In genomic region chr19:18919086-18919894, GRCh38 we compare ENCODE assay signal across 8 cellular contexts. TPM values are rescaled to one million over a fixed set of nuclear protein-coding genes. Genes with fewer than 3 reads are reported as not detected.
A peak's percentile ranks its signal among the peaks of the same experiment; 100 is the strongest.
DNase-seq lines count a peak whose midpoint lies in the region; TF ChIP-seq lines count a peak whose summit lies in the region.

Gene COPE, minus strand, starts transcription at chr19:18919387. Its CDS starts 39 bp downstream, at chr19:18919348.
Gene DDX49, plus strand, starts transcription at chr19:18919715. Its CDS starts 27 bp downstream, at chr19:18919742.

- peaks cover 12% of the 10 kb centered on the region for H3F3A ChIP-seq in SK-N-SH (replicated peaks; ENCODE audit: insufficient read depth)

- H3K9ac ChIP-seq in SK-N-SH: peak within 1 kb of the TSS; percentile 97

- TF ChIP-seq CTCF in HFFc6 (IDR thresholded peaks at IDR 0.05) (peak; percentile 19; the same call in 1 of the 2 replicates), SK-N-SH (IDR thresholded peaks at IDR 0.05) (no peak)

- peaks cover 37% of the 10 kb centered on the region for H4K20me1 ChIP-seq in SK-N-SH (ENCODE audit: insufficient read depth)

- peak within 1 kb of the TSS; percentile 97 for H3K27ac Mint-ChIP-seq in HFFc6

- CTCF ChIA-PET in SK-N-SH (lab: Yijun Ruan, JAX): interaction anchor here (0.6 to 7.2 kb wide), 12 partner anchors 9 to 330 kb away, joined by 3 to 76 read pairs (median 3); partner anchors contain the start of gene CERS1

- H3K9me2 ChIP-seq in SK-N-SH: no peaks in the 10 kb centered on the region

- peak within 1 kb of the TSS; percentile 74 to 92 for H3K27ac ChIP-seq in SK-N-SH (ENCODE audit: low read depth in 2 of 2, low read length in 1 of 2)

- no peaks in the 10 kb centered on the region for H3K9me3 ChIP-seq in SK-N-SH

- peaks cover 38% of the 10 kb centered on the region for H3K36me3 Mint-ChIP-seq in HFFc6 (ENCODE audit: low read depth)

- under 1% methylated on average over 37 of the region's 71 CpGs for WGBS in SK-N-SH (ENCODE audit: low lambda C conversion rate)

- peaks cover 33% of the 10 kb centered on the region for H3K4me1 Mint-ChIP-seq in HFFc6 (ENCODE audit: low read depth)

- H3K9me3 Mint-ChIP-seq in HFFc6: no peaks in the 10 kb centered on the region; the same call in 1 of the 2 replicates

- no peak for TF ChIP-seq EP300 in SK-N-SH (IDR thresholded peaks at IDR 0.05; ENCODE audit: borderline replicate concordance in 1 of 2, low read depth in 1 of 2, low read length in 1 of 2)

- peak within 1 kb of the TSS; percentile 99 for H3K4me3 Mint-ChIP-seq in HFFc6

- no peak for TF ChIP-seq RAD21 in SK-N-SH (IDR thresholded peaks at IDR 0.05; ENCODE audit: low read length)

- H3K4me2 ChIP-seq in SK-N-SH: peak within 1 kb of the TSS; percentile 89

- peak within 1 kb of the TSS; percentile 89 to 92 for H3K4me3 ChIP-seq in SK-N-SH (ENCODE audit: low read depth in 2 of 2, low read length in 1 of 2)

- peaks cover 23 to 30% of the 10 kb centered on the region in 2 experiments for H3K36me3 ChIP-seq in SK-N-SH (replicated peaks in 1 of 2; ENCODE audit: control insufficient read depth in 1 of 2, insufficient read depth in 2 of 2, low read length in 1 of 2)

- POLR2A ChIA-PET in SK-N-SH (lab: Yijun Ruan, JAX): interaction anchor here (0.5 to 2.7 kb wide), 15 partner anchors 8 to 348 kb away, joined by 3 to 16 read pairs (median 4); partner anchors contain the start of genes CERS1, REX1BD and UBA52

- H3K27me3 ChIP-seq in SK-N-SH (ENCODE audit: insufficient read depth): no peaks in the 10 kb centered on the region

- peaks cover 13% of the 10 kb centered on the region for H3K27me3 Mint-ChIP-seq in HFFc6 (ENCODE audit: insufficient read depth)

- H2AFZ ChIP-seq in SK-N-SH (ENCODE audit: low read depth): peak within 1 kb of the TSS; percentile 68; the same call in 1 of the 2 replicates

- H3K4me1 ChIP-seq in SK-N-SH (ENCODE audit: control insufficient read depth in 1 of 2, insufficient read depth in 2 of 2, low read depth in 1 of 2, low read length in 1 of 2): peaks cover 5 to 12% of the 10 kb centered on the region in 2 experiments; a peak in 2 of 4 replicates

- peaks cover 76% of the 10 kb centered on the region for H3K79me2 ChIP-seq in SK-N-SH (ENCODE audit: insufficient read depth)

- peak; percentile 99 for DNase-seq in GM04503 (ENCODE audit: low read depth)
- peak; percentile 100 for DNase-seq in HFFc6
- DNase-seq in NCI-H1048 (lab: John Stamatoyannopoulos, UW): peak; percentile 96
- peak; percentile 98 for DNase-seq in SK-N-SH
- peak; percentile 97 for DNase-seq in activated naive CD4-positive, alpha-beta T cell treated with anti-CD3 and anti-CD28 coated beads, Interleukin-2, amount 50 U/mL, for 16 hours
- DNase-seq in germinal center (ENCODE audit: low spot score): peak; percentile 100
- DNase-seq in non-pigmented ciliary epithelial cell (ENCODE audit: low read depth): peak; percentile 99
- peak; percentile 100 for DNase-seq in superior temporal gyrus (ENCODE audit: extremely low spot score)

TF ChIP-seq in SK-N-SH, 30 proteins besides CTCF, POLR2A, EP300 and RAD21 (continues in another document):
- TF ChIP-seq JUND (IDR thresholded peaks at IDR 0.05) (no peak), ZBTB33 (IDR thresholded peaks at IDR 0.05; ENCODE audit: borderline replicate concordance, low read depth) (peak; percentile 88), USF1 (IDR thresholded peaks at IDR 0.05; ENCODE audit: borderline replicate concordance, low read depth) (peak; percentile 54), MXI1 (IDR thresholded peaks at IDR 0.05; ENCODE audit: low read depth, low read length) (peak; percentile 97), TCF12 (IDR thresholded peaks at IDR 0.05) (no peak), TAF1 (IDR thresholded peaks at IDR 0.05; ENCODE audit: borderline replicate concordance, low read depth, low read length) (peak; percentile 96), USF2 (IDR thresholded peaks at IDR 0.05; ENCODE audit: borderline replicate concordance, low read depth, low read length) (no peak), FOXJ3 (CRISPR knock-in tag; IDR thresholded peaks at IDR 0.05) (0 out of 2 replicates have a peak, but pooled peaks have one; percentile 16), REST (IDR thresholded peaks at IDR 0.05; ENCODE audit: low read depth, low read length) (0 out of 2 replicates have a peak, but pooled peaks have one; percentile 36), RFX5 (IDR thresholded peaks at IDR 0.05; ENCODE audit: low read length) (no peak), MEF2A (IDR thresholded peaks at IDR 0.05; ENCODE audit: borderline replicate concordance, low read depth) (no peak), GABPA (IDR thresholded peaks at IDR 0.05; ENCODE audit: low read depth) (peak; percentile 95), PBX3 (IDR thresholded peaks at IDR 0.05) (peak; percentile 99), NRF1 (IDR thresholded peaks at IDR 0.05; ENCODE audit: low read depth, low read length) (no peak)

RNA-seq across cellular contexts. Expression of gene COPE, which starts in this region (rescaled TPM):
- total RNA-seq in HFFc6 (2021; fragmentation: NEBNext Ultra II Directional; extraction: Animal tissue kit (Norgen Biotek cat#: 25700)): 100 to 1,000 TPM; 268 to 315 (median 286) TPM
- polyA plus RNA-seq in SK-N-SH (2012; rRNA removed): 412 and 450 TPM in 2 replicates
- polyA plus RNA-seq in SK-N-SH (2012; cell fraction: cytosol; rRNA removed): 182 and 282 TPM in 2 replicates
- 272 and 273 TPM in 2 replicates for polyA plus RNA-seq in SK-N-SH (2012; cell fraction: nucleus; rRNA removed)

RNA-seq across cellular contexts. Expression of gene DDX49, which starts in this region (rescaled TPM):
- total RNA-seq in HFFc6 (2021; fragmentation: NEBNext Ultra II Directional; extraction: Animal tissue kit (Norgen Biotek cat#: 25700)): 10 to 100 TPM; 37.8 to 57.4 (median 44.0) TPM
- polyA plus RNA-seq in SK-N-SH (2012; rRNA removed): 81.7 and 86.8 TPM in 2 replicates
- 47.6 and 65.1 TPM in 2 replicates for polyA plus RNA-seq in SK-N-SH (2012; cell fraction: cytosol; rRNA removed)
- 104 and 112 TPM in 2 replicates for polyA plus RNA-seq in SK-N-SH (2012; cell fraction: nucleus; rRNA removed)

Comparison
In these comparisons a context has a peak if more than half of its experiments do, and no peak if none do; other contexts are left out.
1. Peak in every context shown above with its lines: DNase-seq, H3K4me3 ChIP-seq and H3K27ac ChIP-seq.